3 cellular contexts compared by ENCODE assay signal in genomic region chr12:10968765-10969456, GRCh38.
TF ChIP-seq lines count a peak whose summit lies in the region.

No MANE protein-coding gene starts in this region.

TF ChIP-seq in liver, 16 proteins besides CTCF, POLR2A, EP300 and RAD21:
- TF ChIP-seq HNF4G (IDR thresholded peaks at IDR 0.05) (peak; percentile 29), JUND (IDR thresholded peaks at IDR 0.05) (peak in 1 of 2 donors; percentile 32), YY1 (IDR thresholded peaks at IDR 0.05) (no peak), RXRA (IDR thresholded peaks at IDR 0.05) (peak in 1 of 2 donors; percentile 37), SP1 (IDR thresholded peaks at IDR 0.05) (peak; percentile 14), EGR1 (IDR thresholded peaks at IDR 0.05; ENCODE audit: low read depth in 2 of 2) (no peak), HNF4A (conservative IDR thresholded peaks at IDR 0.05) (peak; percentile 68 to 74), NR2F2 (IDR thresholded peaks at IDR 0.05) (peak; percentile 10)

TF ChIP-seq in HepG2, 621 proteins besides CTCF, POLR2A, EP300 and RAD21 (continues in another document):
- TF ChIP-seq ZNF788 (CRISPR knock-in tag; IDR thresholded peaks at IDR 0.05; ENCODE audit: borderline replicate concordance) (no peak), TCF7L2 (IDR thresholded peaks at IDR 0.05; ENCODE audit: low read depth, low read length) (no peak), CEBPZ (IDR thresholded peaks at IDR 0.05; ENCODE audit: low read length) (no peak), ZC3H4 (CRISPR knock-in tag; IDR thresholded peaks at IDR 0.05; ENCODE audit: borderline replicate concordance) (no peak), MIER3 (CRISPR knock-in tag; IDR thresholded peaks at IDR 0.05; ENCODE audit: borderline replicate concordance) (no peak), ATF7 (IDR thresholded peaks at IDR 0.05) (no peak), ATF7 (CRISPR knock-in tag; IDR thresholded peaks at IDR 0.05) (no peak), RNF2 (conservative IDR thresholded peaks at IDR 0.05; ENCODE audit: low read depth) (no peak), JUN (CRISPR knock-in tag; IDR thresholded peaks at IDR 0.05) (no peak), ZNF609 (CRISPR knock-in tag; IDR thresholded peaks at IDR 0.05; ENCODE audit: borderline replicate concordance) (no peak), ZNF607 (CRISPR knock-in tag; IDR thresholded peaks at IDR 0.05; ENCODE audit: borderline replicate concordance) (no peak), SIN3A (IDR thresholded peaks at IDR 0.05; ENCODE audit: borderline replicate concordance, low read depth, low read length) (no peak), ZNF773 (CRISPR knock-in tag; IDR thresholded peaks at IDR 0.05; ENCODE audit: borderline replicate concordance) (no peak), ARNT2 (CRISPR knock-in tag; IDR thresholded peaks at IDR 0.05; ENCODE audit: low read depth) (no peak), ZNF570 (CRISPR knock-in tag; IDR thresholded peaks at IDR 0.05; ENCODE audit: borderline replicate concordance) (no peak), FOXC1 (CRISPR knock-in tag; IDR thresholded peaks at IDR 0.05; ENCODE audit: borderline replicate concordance) (no peak), KAT8 (CRISPR knock-in tag; IDR thresholded peaks at IDR 0.05) (no peak), ZXDC (CRISPR knock-in tag; IDR thresholded peaks at IDR 0.05) (no peak), HCFC1 (IDR thresholded peaks at IDR 0.05; ENCODE audit: low read depth, low read length) (no peak)

TF ChIP-seq in GM12891, 5 proteins besides CTCF, POLR2A, EP300 and RAD21:
- TF ChIP-seq TAF1 (IDR thresholded peaks at IDR 0.05; ENCODE audit: low read depth, low read length) (no peak), POU2F2 (IDR thresholded peaks at IDR 0.05; ENCODE audit: low read depth, low read length) (no peak), POLR2AphosphoS5 (IDR thresholded peaks at IDR 0.05; ENCODE audit: low read depth, low read length) (no peak)
